Comparison of ENCODE assay signal across 28 cellular contexts in genomic region chr1:172939475-172939874, GRCh38.
DNase-seq lines count a peak whose midpoint lies in the region; ATAC-seq, FAIRE-seq and TF ChIP-seq lines count a peak whose summit lies in the region.
"Had no signal": no experiment of that assay in that cellular context is flagged by ENCODE, and none has a peak within 500 bp of the region (broad histone marks: within the 10 kb centered on the region; RNA-seq: fewer than 3 reads in every experiment).

No MANE protein-coding gene starts in this region.

- TF ChIP-seq CTCF in NB4 (IDR thresholded peaks at IDR 0.05; ENCODE audit: low read depth, low read length), result no peak

- no peak for TF ChIP-seq POLR2A in NB4 (IDR thresholded peaks at IDR 0.05; ENCODE audit: extremely low read depth, insufficient read length)

- FAIRE-seq in HTR-8/SVneo (lab: Jason Lieb, UNC), result no peak
- FAIRE-seq: G401.6, kidney had no signal

- DNase-seq in SKM-1 treated with dmso at 0.1 percent for 144 hours (lab: John Stamatoyannopoulos, UW; ENCODE audit: unreplicated experiment) (peak; percentile 44), SKM-1 (lab: John Stamatoyannopoulos, UW; ENCODE audit: unreplicated experiment) (no peak), NB4 (ENCODE audit: low read depth) (peak; percentile 30), kidney tubule cell (ENCODE audit: low spot score) (peak; percentile 59), HTR-8/SVneo (ENCODE audit: insufficient read length, low spot score) (no peak), NCI-H2171 treated with DMSO at 0.1 percent for 48 hours (lab: John Stamatoyannopoulos, UW) (no peak)
- DNase-seq: activated CD8-positive, alpha-beta T cell treated with anti-CD3 and anti-CD28 coated beads, Interleukin-2, amount 10 ng/mL, durations not matched to agents 7 days and 5 days; BE2C; colonic mucosa; effector memory CD8-positive, alpha-beta T cell; erythroblast; heart left ventricle; kidney; lower lobe of right lung; NCI-H1092; NCI-H187; NCI-H526; stimulated activated naive CD8-positive, alpha-beta T cell treated with anti-CD3 and anti-CD28 coated beads, Interleukin-15, Interleukin-2, amounts not matched to agents 100 U/mL and 50 U/mL, for 24 hours; T-helper 17 cell; testis had no signal

- ATAC-seq in GM19351 (IDR thresholded peaks at IDR 0.05; ENCODE audit: unreplicated experiment) (no peak), HG02588 (IDR thresholded peaks at IDR 0.05; ENCODE audit: unreplicated experiment) (no peak)
- ATAC-seq: activated CD8-positive, alpha-beta T cell treated with anti-CD3 and anti-CD28 coated beads, Interleukin-2, amount 10 ng/mL, durations not matched to agents 7 days and 5 days; activated naive CD4-positive, alpha-beta T cell treated with anti-CD3 and anti-CD28 coated beads, Interleukin-2, amount 50 U/mL, for 72 hours; effector memory CD8-positive, alpha-beta T cell; heart left ventricle; lower lobe of right lung; stimulated activated naive CD8-positive, alpha-beta T cell treated with anti-CD3 and anti-CD28 coated beads, Interleukin-15, Interleukin-2, amounts not matched to agents 100 U/mL and 50 U/mL, for 24 hours; T-helper 17 cell had no signal

- H3K4me3 ChIP-seq in NB4 (ENCODE audit: low read depth, low read length), result no peak overlapping the region
- H3K4me3 ChIP-seq: cardiac muscle cell, colonic mucosa, HAP-1, heart left ventricle, lower lobe of right lung, prostate gland, testis, vagina had no signal

Comparison
In these comparisons a context has a peak if more than half of its experiments do, and no peak if none do; other contexts are left out.
1. DNase-seq: peak in SKM-1 treated with dmso at 0.1 percent for 144 hours (single experiment), NB4 (single experiment) and kidney tubule cell (single experiment); none in SKM-1 (single experiment), HTR-8/SVneo (single experiment) and NCI-H2171 treated with DMSO at 0.1 percent for 48 hours (single experiment).